1 cellular context compared by ENCODE assay signal in genomic region chr5:135064235-135064570, GRCh38.
A peak's percentile ranks its signal among the peaks of the same experiment; 100 is the strongest.
TF ChIP-seq lines count a peak whose summit lies in the region.

No MANE protein-coding gene starts in this region.

TF ChIP-seq in K562, 482 proteins besides CTCF, POLR2A, EP300 and RAD21:
- TF ChIP-seq BMI1 (IDR thresholded peaks at IDR 0.05; ENCODE audit: low read length) (no peak), NRF1 (conservative IDR thresholded peaks at IDR 0.05 in 1 of 2, IDR thresholded peaks at IDR 0.05 in 1 of 2) (0 out of 4 replicates have a peak, but pooled peaks of 1 of the 2 experiments have one; percentile 9), REST (CRISPR knock-in tag; IDR thresholded peaks at IDR 0.05; ENCODE audit: low read depth) (no peak)
